In genomic region chr3:47513125-47513929, GRCh38 we compare ENCODE assay signal across 8 cellular contexts. TPM values are rescaled to one million over a fixed set of nuclear protein-coding genes. Genes with fewer than 3 reads are reported as not detected.
DNase-seq lines count a peak whose midpoint lies in the region; ATAC-seq and TF ChIP-seq lines count a peak whose summit lies in the region.

A gene with protein sequence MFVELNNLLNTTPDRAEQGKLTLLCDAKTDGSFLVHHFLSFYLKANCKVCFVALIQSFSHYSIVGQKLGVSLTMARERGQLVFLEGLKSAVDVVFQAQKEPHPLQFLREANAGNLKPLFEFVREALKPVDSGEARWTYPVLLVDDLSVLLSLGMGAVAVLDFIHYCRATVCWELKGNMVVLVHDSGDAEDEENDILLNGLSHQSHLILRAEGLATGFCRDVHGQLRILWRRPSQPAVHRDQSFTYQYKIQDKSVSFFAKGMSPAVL (minus strand): TSS chr3:47513712. CDS start chr3:47513590, 122 bp downstream.

- H3K4me3 ChIP-seq in SU-DHL-6 (ENCODE audit: insufficient read depth, low read length, poor library complexity, severe bottlenecking): peak within 1 kb of the TSS; percentile 100
- H3K4me3 ChIP-seq in ovary: peak within 1 kb of the TSS; percentile 81
- H3K4me3 ChIP-seq in thyroid gland (replicated peaks in 1 of 3): peak within 1 kb of the TSS; percentile 38 to 59 (median 40)

- WGBS in ovary, 3 donors: 0% methylated on average over 59 to 71 of the region's 71 CpGs
- 0 to 1% methylated on average over 21 to 27 of the region's 71 CpGs for WGBS in thyroid gland, 2 donors

- H4K20me1 ChIP-seq in SU-DHL-6 (ENCODE audit: low read depth, low read length): no peaks in the 10 kb centered on the region

- H3F3A ChIP-seq in SU-DHL-6 (ENCODE audit: insufficient read depth): peaks cover 15% of the 10 kb centered on the region

- peak within 1 kb of the TSS; percentile 97 for H3K4me3 Mint-ChIP-seq in activated naive CD8-positive, alpha-beta T cell treated with anti-CD3 and anti-CD28 coated beads, Interleukin-2, amount 10 ng/mL, durations not matched to agents 7 days and 5 days

- H3K4me1 ChIP-seq in ovary (ENCODE audit: insufficient read depth) (peaks cover 6% of the 10 kb centered on the region), thyroid gland (peaks cover 0 to 8% of the 10 kb centered on the region in 2 donors)

- H3K9me3 ChIP-seq in SU-DHL-6 (ENCODE audit: insufficient read depth, low read length) (no peaks in the 10 kb centered on the region), ovary (no peaks in the 10 kb centered on the region), thyroid gland (no peaks in the 10 kb centered on the region)

- H3K27me3 ChIP-seq in SU-DHL-6 (ENCODE audit: low read length): no peaks in the 10 kb centered on the region
- no peaks in the 10 kb centered on the region for H3K27me3 ChIP-seq in ovary
- H3K27me3 ChIP-seq in thyroid gland: no peaks in the 10 kb centered on the region

- peaks cover 9% of the 10 kb centered on the region for H3K27me3 Mint-ChIP-seq in activated naive CD8-positive, alpha-beta T cell treated with anti-CD3 and anti-CD28 coated beads, Interleukin-2, amount 10 ng/mL, durations not matched to agents 7 days and 5 days

- H3K9me2 ChIP-seq in SU-DHL-6 (replicated peaks; ENCODE audit: insufficient read depth, low read length): no peaks in the 10 kb centered on the region

- H3K36me3 Mint-ChIP-seq in activated naive CD8-positive, alpha-beta T cell treated with anti-CD3 and anti-CD28 coated beads, Interleukin-2, amount 10 ng/mL, durations not matched to agents 7 days and 5 days: peaks cover 5% of the 10 kb centered on the region

- TF ChIP-seq POLR2A in ovary (IDR thresholded peaks at IDR 0.05) (peak; percentile 59), thyroid gland (IDR thresholded peaks at IDR 0.05) (peak in 1 of 2 donors; percentile 82)

- intact Hi-C loops in head of caudate nucleus (cut with DNase I) (loop anchor here (2.0 to 5.0 kb wide), 2 partner anchors 36 to 267 kb away; partner anchors contain the start of genes SCAP and SMARCC1), ovary (cut with DNase I) (loop anchor here in 1 of 4 donors (5.0 kb wide), 1 partner anchor 36 kb away; the partner anchor contains the start of gene SCAP), thyroid gland (cut with DNase I) (no loop called here)

- peak within 1 kb of the TSS; percentile 95 for H3K9ac ChIP-seq in SU-DHL-6 (ENCODE audit: low read length)

- H3K79me2 ChIP-seq in SU-DHL-6 (ENCODE audit: insufficient read depth, low read length): peaks cover 34% of the 10 kb centered on the region

- no peak for TF ChIP-seq EP300 in ovary (IDR thresholded peaks at IDR 0.05)

- H3K4me1 Mint-ChIP-seq in activated naive CD8-positive, alpha-beta T cell treated with anti-CD3 and anti-CD28 coated beads, Interleukin-2, amount 10 ng/mL, durations not matched to agents 7 days and 5 days: peaks cover 14% of the 10 kb centered on the region

- H3K36me3 ChIP-seq in SU-DHL-6 (ENCODE audit: low read length): peaks cover 13% of the 10 kb centered on the region; the same call in 1 of the 2 replicates
- H3K36me3 ChIP-seq in ovary: no peaks in the 10 kb centered on the region
- peaks cover 0 to 11% of the 10 kb centered on the region in 2 donors for H3K36me3 ChIP-seq in thyroid gland

- POLR2A ChIA-PET in activated naive CD8-positive, alpha-beta T cell treated with anti-CD3 and anti-CD28 coated beads, Interleukin-2, amount 10 ng/mL, durations not matched to agents 7 days and 5 days (lab: Charles Lee): interaction anchor here (0.6 to 2.2 kb wide), 8 partner anchors 9 to 963 kb away, joined by 3 to 17 read pairs (median 5); partner anchors contain the start of genes PTPN23 and SCAP

- peak within 1 kb of the TSS; percentile 72 for H2AFZ ChIP-seq in SU-DHL-6 (ENCODE audit: low read depth, low read length, severe bottlenecking)

- H3K4me2 ChIP-seq in SU-DHL-6 (ENCODE audit: low read depth, low read length, poor library complexity, severe bottlenecking): peak within 1 kb of the TSS; percentile 99

- TF ChIP-seq CTCF in GM12873 (IDR thresholded peaks at IDR 0.05; ENCODE audit: insufficient read depth, low read depth, low read length, missing control alignments) (peak; percentile 78), SU-DHL-6 (IDR thresholded peaks at IDR 0.05; ENCODE audit: insufficient read depth, low read length, poor library complexity, severe bottlenecking) (peak; percentile 29), ovary (IDR thresholded peaks at IDR 0.05) (peak; percentile 18 to 64 (median 61)), thyroid gland (IDR thresholded peaks at IDR 0.05) (peak in 4 of 6 experiments; percentile 44 to 63 (median 51))

- H3K27ac ChIP-seq in SU-DHL-6 (ENCODE audit: low read depth, low read length): peak within 1 kb of the TSS; percentile 93
- peak within 1 kb of the TSS; percentile 53 to 96 for H3K27ac ChIP-seq in ovary
- H3K27ac ChIP-seq in thyroid gland: peak within 1 kb of the TSS; percentile 87 to 97 (median 95)

- DNase-seq in NCI-H128 (lab: John Stamatoyannopoulos, UW; ENCODE audit: unreplicated experiment): peak; percentile 83
- peak; percentile 97 for DNase-seq in activated naive CD8-positive, alpha-beta T cell treated with anti-CD3 and anti-CD28 coated beads, Interleukin-2, amount 10 ng/mL, durations not matched to agents 7 days and 5 days
- peak; percentile 92 to 99 (median 97) for DNase-seq in head of caudate nucleus
- peak; percentile 97 to 98 (median 97) for DNase-seq in ovary
- peak; percentile 97 for DNase-seq in thyroid gland

- peak within 1 kb of the TSS; percentile 98 for H3K27ac Mint-ChIP-seq in activated naive CD8-positive, alpha-beta T cell treated with anti-CD3 and anti-CD28 coated beads, Interleukin-2, amount 10 ng/mL, durations not matched to agents 7 days and 5 days

- peak; percentile 95 for ATAC-seq in HG02759 (IDR thresholded peaks at IDR 0.05; ENCODE audit: unreplicated experiment)
- ATAC-seq in activated naive CD8-positive, alpha-beta T cell treated with anti-CD3 and anti-CD28 coated beads, Interleukin-2, amount 10 ng/mL, durations not matched to agents 7 days and 5 days (ENCODE audit: low read depth): peak; percentile 94

- H3K9me3 Mint-ChIP-seq in activated naive CD8-positive, alpha-beta T cell treated with anti-CD3 and anti-CD28 coated beads, Interleukin-2, amount 10 ng/mL, durations not matched to agents 7 days and 5 days: no peaks in the 10 kb centered on the region

RNA-seq across cellular contexts. Expression of the gene that starts here (rescaled TPM):
- total RNA-seq in activated naive CD8-positive, alpha-beta T cell treated with anti-CD3 and anti-CD28 coated beads, Interleukin-2, amount 10 ng/mL, durations not matched to agents 7 days and 5 days: 10 to 100 TPM; 36.8 to 39.8 TPM
- 10 to 100 TPM; 20.1 to 30.3 (median 25.0) TPM for total RNA-seq in ovary
- polyA plus RNA-seq in ovary: 10 to 100 TPM; 24.6 to 32.8 TPM
- total RNA-seq in thyroid gland: 10 to 100 TPM; 25.3 to 42.7 (median 35.5) TPM

Comparison
In these comparisons a context has a peak if more than half of its experiments do, and no peak if none do; other contexts are left out.
1. Peak in every context shown above with its lines: DNase-seq, ATAC-seq, H3K4me3 ChIP-seq and H3K27ac ChIP-seq.
2. H3K4me3 ChIP-seq: peak in every context shown above with its lines; median percentile 100 in SU-DHL-6; 81 in ovary; 40 in thyroid gland.